In the genomic region with DNA sequence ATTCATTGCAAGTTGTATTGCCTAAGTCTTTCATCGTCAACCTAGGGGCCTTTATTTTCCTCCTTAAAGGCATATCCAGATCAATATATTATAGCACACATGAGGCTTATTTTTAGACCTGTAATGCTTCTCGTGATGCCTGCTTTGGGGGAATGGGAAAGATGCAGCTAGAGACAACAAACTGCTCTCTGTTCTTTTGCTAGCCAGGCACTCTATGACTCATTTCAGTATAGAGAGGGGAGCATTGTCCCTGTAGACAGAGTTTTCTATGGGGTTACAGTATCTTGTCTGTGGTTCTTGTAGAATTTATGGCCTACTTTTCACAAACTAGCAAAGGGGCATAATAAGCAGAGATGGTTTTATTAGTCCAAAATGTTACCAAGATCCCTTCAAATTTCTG, we compare ENCODE assay signal across 12 cellular contexts.
A peak's percentile ranks its signal among the peaks of the same experiment; 100 is the strongest.
DNase-seq lines count a peak whose midpoint lies in the region; ATAC-seq, FAIRE-seq and TF ChIP-seq lines count a peak whose summit lies in the region.
"Had no signal": no experiment of that assay in that cellular context is flagged by ENCODE, and none has a peak within 500 bp of the region (broad histone marks: within the 10 kb centered on the region; RNA-seq: fewer than 3 reads in every experiment).

No MANE protein-coding gene starts in this region.

- H3K4me3 ChIP-seq in testis, result no peak overlapping the region
- H3K4me3 ChIP-seq: hepatocyte, ovary, vagina had no signal

- H3K27me3 ChIP-seq in testis, result no peaks in the 10 kb centered on the region
- H3K27me3 ChIP-seq: hepatocyte, ovary, vagina had no signal

- intact Hi-C loops in testis (cut with DNase I; ENCODE audit: low total_unique reads), result no loop called here

- FAIRE-seq in H54 (lab: Jason Lieb, UNC), result peak; percentile 30

- TF ChIP-seq CTCF in testis (IDR thresholded peaks at IDR 0.05), result no peak

- no peak overlapping the region for H3K27ac ChIP-seq in testis
- H3K27ac ChIP-seq: hepatocyte, ovary, RWPE1, vagina had no signal

- TF ChIP-seq POLR2A in H54 (IDR thresholded peaks at IDR 0.05; ENCODE audit: low read depth, low read length), result no peak
- no peak for TF ChIP-seq POLR2A in testis (IDR thresholded peaks at IDR 0.05)

- H3K9me3 ChIP-seq in testis, result no peaks in the 10 kb centered on the region
- H3K9me3 ChIP-seq: ovary, vagina had no signal

- ATAC-seq in GM18502 (IDR thresholded peaks at IDR 0.05; ENCODE audit: poor library complexity, unreplicated experiment), result peak; percentile 79

- DNase-seq in H54 (ENCODE audit: insufficient read length, low spot score) (no peak), NCI-H446 (lab: John Stamatoyannopoulos, UW) (peak; percentile 54 to 77), inferior parietal cortex (ENCODE audit: extremely low spot score) (peak; percentile 75), dermis blood vessel endothelial cell (no peak), testis (no peak), SHP77 (lab: John Stamatoyannopoulos, UW) (no peak)
- DNase-seq in activated T-cell treated with anti-CD3 and anti-CD28 coated beads, Interleukin-2, amount 50 U/mL, for 1 hour, result no peak
- DNase-seq: ovary had no signal

- H3K4me1 ChIP-seq in testis, result no peaks in the 10 kb centered on the region

- 75 to 88% methylated on average over 2 of the region's 2 CpGs for WGBS in testis, 2 donors

- H3K36me3 ChIP-seq in testis (ENCODE audit: low read depth, missing control alignments), result no peaks in the 10 kb centered on the region
- H3K36me3 ChIP-seq: ovary, vagina had no signal

Comparison
In these comparisons a context has a peak if more than half of its experiments do, and no peak if none do; other contexts are left out.
1. DNase-seq: peak in NCI-H446 (2 of 2) and inferior parietal cortex (single experiment); none in H54 (single experiment), dermis blood vessel endothelial cell (single experiment), activated T-cell treated with anti-CD3 and anti-CD28 coated beads, Interleukin-2, amount 50 U/mL, for 1 hour (single experiment), testis (single experiment) and SHP77 (0 of 2).